ENCODE assay signal across 8 cellular contexts in the genomic region with DNA sequence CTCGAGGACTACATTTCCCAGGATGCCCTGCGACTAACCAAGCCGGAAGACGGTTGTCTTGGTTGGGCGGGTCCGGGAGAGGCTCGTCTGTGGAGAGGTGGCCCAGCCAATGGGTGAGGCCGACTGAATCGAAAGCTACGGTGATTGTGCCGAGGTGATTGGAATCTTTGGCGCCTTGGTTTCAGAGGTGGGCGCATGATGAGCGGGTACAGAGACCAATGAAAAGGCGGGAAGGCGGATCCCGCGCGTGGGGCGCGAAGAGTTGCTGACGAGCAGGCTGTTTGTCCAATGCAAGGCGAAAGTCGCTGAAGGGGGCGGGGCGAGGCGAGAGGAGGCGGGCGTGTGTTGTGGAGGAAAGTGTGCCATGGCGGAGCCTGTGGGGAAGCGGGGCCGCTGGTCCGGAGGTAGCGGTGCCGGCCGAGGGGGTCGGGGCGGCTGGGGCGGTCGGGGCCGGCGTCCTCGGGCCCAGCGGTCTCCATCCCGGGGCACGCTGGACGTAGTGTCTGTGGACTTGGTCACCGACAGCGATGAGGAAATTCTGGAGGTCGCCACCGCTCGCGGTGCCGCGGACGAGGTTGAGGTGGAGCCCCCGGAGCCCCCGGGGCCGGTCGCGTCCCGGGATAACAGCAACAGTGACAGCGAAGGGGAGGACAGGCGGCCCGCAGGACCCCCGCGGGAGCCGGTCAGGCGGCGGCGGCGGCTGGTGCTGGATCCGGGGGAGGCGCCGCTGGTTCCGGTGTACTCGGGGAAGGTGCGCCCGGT. TPM values are rescaled to one million over a fixed set of nuclear protein-coding genes. Genes with fewer than 3 reads are reported as not detected.
DNase-seq lines count a peak whose midpoint lies in the region; ATAC-seq and TF ChIP-seq lines count a peak whose summit lies in the region.

Gene NFATC2IP, plus strand, starts transcription at position 290 of the 762 bp plus-strand sequence. Its CDS starts 75 bp downstream, at position 365.

- POLR2A ChIA-PET in PC-3 (lab: Charles Lee; ENCODE audit: unreplicated experiment): no interaction called here

- TF ChIP-seq RAD21 in Ishikawa (IDR thresholded peaks at IDR 0.05; ENCODE audit: low read depth): no peak

- peak; percentile 99 for DNase-seq in DMS114 treated with DMSO at 0.1 percent for 48 hours (lab: John Stamatoyannopoulos, UW; ENCODE audit: unreplicated experiment)
- DNase-seq in PC-3: peak; percentile 98
- DNase-seq in activated T-cell treated with anti-CD3 and anti-CD28 coated beads for 48 hours (ENCODE audit: low read depth): peak; percentile 99
- DNase-seq in epithelial cell of prostate (ENCODE audit: low read depth, low spot score): peak; percentile 99
- peak; percentile 99 to 100 (median 100) for DNase-seq in mucosa of descending colon
- peak; percentile 99 for DNase-seq in stimulated activated CD8-positive, alpha-beta memory T cell treated with anti-CD3 and anti-CD28 coated beads, Interleukin-4, amount 100 ng/mL, for 24 hours (ENCODE audit: low read depth)

- intact Hi-C loops in PC-3 (cut with micrococcal nuclease): no loop called here
- intact Hi-C loops in mucosa of descending colon (cut with DNase I, micrococcal nuclease): no loop called here

- H3K27ac ChIP-seq in PC-3 (ENCODE audit: low read length) (peak within 1 kb of the TSS; percentile 4; the same call in 1 of the 2 replicates), epithelial cell of prostate (peak within 1 kb of the TSS; percentile 74)

- peak; percentile 87 for ATAC-seq in GM21576 (IDR thresholded peaks at IDR 0.05; ENCODE audit: unreplicated experiment)
- ATAC-seq in PC-3: peak; percentile 90
- ATAC-seq in mucosa of descending colon: peak; percentile 96

- H3K4me2 ChIP-seq in PC-3 (ENCODE audit: low read length): peak within 1 kb of the TSS; percentile 94

- H3K4me3 ChIP-seq in PC-3 (ENCODE audit: low read length) (peak within 1 kb of the TSS; percentile 89), mucosa of descending colon (peak within 1 kb of the TSS; percentile 85)

- no peak for TF ChIP-seq EP300 in Ishikawa (IDR thresholded peaks at IDR 0.05; ENCODE audit: borderline replicate concordance)

- peak within 1 kb of the TSS; percentile 89 for H3K9ac ChIP-seq in PC-3 (ENCODE audit: low read length)

- BruUV-seq in PC-3 (replicated peaks; lab: Mats Ljungman, UMichigan): no TSS peak

- H3K4me1 ChIP-seq in PC-3 (ENCODE audit: insufficient read depth, low read length) (peaks cover 14% of the 10 kb centered on the region), mucosa of descending colon (ENCODE audit: low read depth) (peaks cover 15% of the 10 kb centered on the region)

- CTCF ChIA-PET in PC-3 (lab: Charles Lee): interaction anchor here (0.6 kb wide), 1 partner anchor 16 kb away, joined by 3 read pairs; no protein-coding TSS in a partner anchor

- H4K20me1 ChIP-seq in PC-3 (ENCODE audit: low read length): 0 out of 2 replicates have a peak, but pooled peaks cover 5% of the 10 kb centered on the region

- no peaks in the 10 kb centered on the region for H3K9me2 ChIP-seq in PC-3 (replicated peaks; ENCODE audit: low read length)

- H3K27me3 ChIP-seq in PC-3 (ENCODE audit: low read length): no peaks in the 10 kb centered on the region

- peaks cover 10% of the 10 kb centered on the region; the same call in 1 of the 2 replicates for H3K36me3 ChIP-seq in PC-3 (ENCODE audit: low read depth, low read length)
- H3K36me3 ChIP-seq in mucosa of descending colon (ENCODE audit: low read depth): peaks cover 5% of the 10 kb centered on the region

- H3F3A ChIP-seq in PC-3 (ENCODE audit: low read length, unreplicated experiment): no peaks in the 10 kb centered on the region

- H2AFZ ChIP-seq in PC-3 (ENCODE audit: low read length): peak within 1 kb of the TSS; percentile 84

- H3K9me3 ChIP-seq in PC-3 (ENCODE audit: low read length) (no peaks in the 10 kb centered on the region), mucosa of descending colon (no peaks in the 10 kb centered on the region)

- TF ChIP-seq CTCF in PC-3 (conservative IDR thresholded peaks at IDR 0.05; ENCODE audit: low read depth, low read length) (no peak), mucosa of descending colon (IDR thresholded peaks at IDR 0.05) (peak; percentile 22)

- peaks cover 21% of the 10 kb centered on the region for H3K79me2 ChIP-seq in PC-3 (ENCODE audit: low read length)

TF ChIP-seq in Ishikawa, 13 proteins besides CTCF, POLR2A, EP300 and RAD21:
- TF ChIP-seq TEAD4 (IDR thresholded peaks at IDR 0.05): 0 out of 2 replicates have a peak, but pooled peaks have one; percentile 3
- TF ChIP-seq FOXM1 (IDR thresholded peaks at IDR 0.05; ENCODE audit: borderline replicate concordance, low read depth): no peak
- TF ChIP-seq CREB1 (IDR thresholded peaks at IDR 0.05; ENCODE audit: low read depth): peak; percentile 69
- no peak; the same call in 1 of the 2 replicates for TF ChIP-seq EGR1 (IDR thresholded peaks at IDR 0.05)
- TF ChIP-seq MAX (IDR thresholded peaks at IDR 0.05): peak; percentile 52
- TF ChIP-seq CEBPB (IDR thresholded peaks at IDR 0.05): no peak
- peak; percentile 35; the same call in 1 of the 2 replicates for TF ChIP-seq TCF12 (IDR thresholded peaks at IDR 0.05; ENCODE audit: low read depth)
- peak; percentile 44; the same call in 1 of the 2 replicates for TF ChIP-seq ZBTB7A (IDR thresholded peaks at IDR 0.05; ENCODE audit: low read depth)
- TF ChIP-seq YY1 (IDR thresholded peaks at IDR 0.05; ENCODE audit: low read depth): peak; percentile 91
- peak; percentile 97 for TF ChIP-seq TAF1 (IDR thresholded peaks at IDR 0.05; ENCODE audit: low read depth)

RNA-seq across cellular contexts. Expression of gene NFATC2IP, which starts in this region (rescaled TPM):
- total RNA-seq in PC-3 (2014; rRNA removed) (33.3 and 43.9 TPM in 2 replicates), mucosa of descending colon (10 to 100 TPM; 45.0 to 57.9 (median 50.9) TPM)

Comparison
In these comparisons a context has a peak if more than half of its experiments do, and no peak if none do; other contexts are left out.
1. Peak in every context shown above with its lines: DNase-seq, ATAC-seq, H3K4me3 ChIP-seq and H3K27ac ChIP-seq.